In the genomic region with DNA sequence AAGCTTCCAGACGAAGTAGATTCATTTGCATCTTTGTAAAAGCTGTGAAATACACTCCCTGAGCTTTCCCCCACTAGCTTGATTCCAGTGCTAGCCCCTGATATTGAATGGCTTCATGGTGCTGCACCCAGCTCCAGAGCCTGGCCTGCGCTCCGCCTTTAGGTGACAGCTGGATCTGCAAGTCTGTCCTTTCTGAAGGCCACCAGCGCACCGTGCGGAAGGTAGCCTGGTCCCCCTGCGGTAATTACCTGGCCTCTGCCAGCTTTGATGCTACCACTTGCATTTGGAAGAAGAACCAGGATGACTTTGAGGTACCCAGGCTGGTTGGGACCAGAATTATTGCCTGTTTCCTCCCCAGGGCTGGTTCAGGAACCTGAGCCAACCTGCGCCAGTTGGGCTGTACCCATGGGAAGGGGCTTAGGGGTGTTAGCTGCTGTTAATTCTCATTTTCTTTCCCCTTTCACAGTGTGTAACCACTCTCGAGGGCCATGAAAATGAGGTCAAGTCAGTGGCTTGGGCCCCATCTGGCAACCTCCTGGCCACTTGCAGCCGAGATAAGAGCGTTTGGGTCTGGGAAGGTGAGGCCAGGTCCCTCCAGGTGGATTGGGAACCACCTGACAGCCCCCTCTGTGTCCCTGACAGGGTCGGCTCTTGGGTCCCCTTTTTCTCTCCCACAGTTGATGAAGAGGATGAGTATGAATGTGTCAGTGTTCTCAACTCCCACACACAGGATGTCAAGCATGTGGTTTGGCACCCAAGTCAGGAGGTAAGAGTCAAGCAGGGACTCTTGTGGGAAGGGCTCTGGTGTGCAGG, we compare ENCODE assay signal across 8 cellular contexts. TPM values are rescaled to one million over a fixed set of nuclear protein-coding genes. Genes with fewer than 3 reads are reported as not detected.
DNase-seq lines count a peak whose midpoint lies in the region; ATAC-seq and TF ChIP-seq lines count a peak whose summit lies in the region.

No MANE protein-coding gene starts in this region.

- peak overlapping the region; percentile 92 for H3K27ac Mint-ChIP-seq in activated CD4-positive, alpha-beta T cell treated with anti-CD3 and anti-CD28 coated beads for 36 hours

- H3K9me3 Mint-ChIP-seq in activated CD4-positive, alpha-beta T cell treated with anti-CD3 and anti-CD28 coated beads for 36 hours (ENCODE audit: low read depth) = no peaks in the 10 kb centered on the region

- peak overlapping the region; percentile 99 for H3K4me3 Mint-ChIP-seq in activated CD4-positive, alpha-beta T cell treated with anti-CD3 and anti-CD28 coated beads for 36 hours

- H3K4me1 Mint-ChIP-seq in activated CD4-positive, alpha-beta T cell treated with anti-CD3 and anti-CD28 coated beads for 36 hours = peaks cover 45% of the 10 kb centered on the region

- peaks cover 39% of the 10 kb centered on the region for H3K36me3 Mint-ChIP-seq in activated CD4-positive, alpha-beta T cell treated with anti-CD3 and anti-CD28 coated beads for 36 hours (ENCODE audit: low read depth)

- TF ChIP-seq CTCF in fibroblast of villous mesenchyme (IDR thresholded peaks at IDR 0.05; ENCODE audit: insufficient read depth, low read depth, low read length) = peak; percentile 49

- intact Hi-C loops in activated CD4-positive, alpha-beta T cell treated with anti-CD3 and anti-CD28 coated beads for 36 hours (cut with DNase I, micrococcal nuclease) = loop anchor here (2.0 to 10.0 kb wide), 9 partner anchors 57 to 1397 kb away; a partner anchor contains a TSS

- CTCF ChIA-PET in activated CD4-positive, alpha-beta T cell treated with anti-CD3 and anti-CD28 coated beads for 36 hours (lab: Charles Lee) = interaction anchor here (0.6 to 1.9 kb wide), 12 partner anchors 16 to 275 kb away, joined by 3 to 10 read pairs (median 5); a partner anchor contains a TSS

- POLR2A ChIA-PET in activated CD4-positive, alpha-beta T cell treated with anti-CD3 and anti-CD28 coated beads for 36 hours (lab: Charles Lee) = interaction anchor here (0.5 to 1.2 kb wide), 6 partner anchors 25 to 269 kb away, joined by 3 to 7 read pairs (median 4); a partner anchor contains a TSS

- peak; percentile 78 for DNase-seq in activated CD4-positive, alpha-beta T cell treated with anti-CD3 and anti-CD28 coated beads for 36 hours
- no peak for DNase-seq in activated CD4-positive, alpha-beta T cell treated with anti-CD3 and anti-CD28 coated beads for 1 hour
- peak; percentile 23 for DNase-seq in NCI-H2227 treated with DMSO at 0.1 percent for 48 hours (lab: John Stamatoyannopoulos, UW)
- DNase-seq in activated T-cell treated with anti-CD3 and anti-CD28 coated beads, Interleukin-2, amount 50 U/mL, for 1 hour = peak; percentile 49
- no peak for DNase-seq in fibroblast of villous mesenchyme (ENCODE audit: low read depth)
- DNase-seq in stimulated activated CD4-positive, alpha-beta T cell treated with anti-CD3 and anti-CD28 coated beads, Interleukin-12 subunit alpha, Interleukin-12 subunit beta, amount 100 ng/mL, for 24 hours (ENCODE audit: low read depth in 2 of 2) = peak; percentile 21 to 38
- DNase-seq in hypothalamus (lab: John Stamatoyannopoulos, UW) = no peak

- H3K4me3 ChIP-seq in fibroblast of villous mesenchyme (ENCODE audit: low read depth, low read length) = peak overlapping the region; percentile 93

- no peaks in the 10 kb centered on the region for H3K27me3 Mint-ChIP-seq in activated CD4-positive, alpha-beta T cell treated with anti-CD3 and anti-CD28 coated beads for 36 hours

- peak; percentile 33 for ATAC-seq in activated CD4-positive, alpha-beta T cell treated with anti-CD3 and anti-CD28 coated beads for 36 hours
- ATAC-seq in GM21529 (IDR thresholded peaks at IDR 0.05; ENCODE audit: unreplicated experiment) = no peak

RNA-seq across cellular contexts. Expression of a gene that starts 1.3 kb away (rescaled TPM):
- 10 to 100 TPM; 72.1 to 77.6 TPM for total RNA-seq in activated CD4-positive, alpha-beta T cell treated with anti-CD3 and anti-CD28 coated beads for 36 hours
- 93.7 and 108 TPM in 2 replicates for total RNA-seq in fibroblast of villous mesenchyme

RNA-seq across cellular contexts. Expression of a gene that starts 1.6 kb away (rescaled TPM):
- 10 to 100 TPM; 16.6 to 17.9 TPM for total RNA-seq in activated CD4-positive, alpha-beta T cell treated with anti-CD3 and anti-CD28 coated beads for 36 hours
- 27.2 and 29.6 TPM in 2 replicates for total RNA-seq in fibroblast of villous mesenchyme

RNA-seq across cellular contexts. Expression of a gene that starts 38.0 kb away (rescaled TPM):
- 100 to 1,000 TPM; 176 to 198 TPM for total RNA-seq in activated CD4-positive, alpha-beta T cell treated with anti-CD3 and anti-CD28 coated beads for 36 hours
- 39.6 and 39.7 TPM in 2 replicates for total RNA-seq in fibroblast of villous mesenchyme

RNA-seq across cellular contexts. Expression of a gene that starts 57.8 kb away (rescaled TPM):
- 10 to 100 TPM; 24.8 to 28.4 TPM for total RNA-seq in activated CD4-positive, alpha-beta T cell treated with anti-CD3 and anti-CD28 coated beads for 36 hours
- 3.2 and 5.2 TPM in 2 replicates for total RNA-seq in fibroblast of villous mesenchyme

RNA-seq across cellular contexts. Expression of a gene that starts 58.7 kb away (rescaled TPM):
- 100 to 1,000 TPM; 151 to 173 TPM for total RNA-seq in activated CD4-positive, alpha-beta T cell treated with anti-CD3 and anti-CD28 coated beads for 36 hours
- 135 and 209 TPM in 2 replicates for total RNA-seq in fibroblast of villous mesenchyme

Comparison
In these comparisons a context has a peak if more than half of its experiments do, and no peak if none do; other contexts are left out.
1. DNase-seq: peak in activated CD4-positive, alpha-beta T cell treated with anti-CD3 and anti-CD28 coated beads for 36 hours (single experiment), NCI-H2227 treated with DMSO at 0.1 percent for 48 hours (single experiment), activated T-cell treated with anti-CD3 and anti-CD28 coated beads, Interleukin-2, amount 50 U/mL, for 1 hour (single experiment) and stimulated activated CD4-positive, alpha-beta T cell treated with anti-CD3 and anti-CD28 coated beads, Interleukin-12 subunit alpha, Interleukin-12 subunit beta, amount 100 ng/mL, for 24 hours (2 of 2); none in activated CD4-positive, alpha-beta T cell treated with anti-CD3 and anti-CD28 coated beads for 1 hour (single experiment), fibroblast of villous mesenchyme (single experiment) and hypothalamus (0 of 51).